8 cellular contexts compared by ENCODE assay signal in genomic region chr1:201113451-201114244, GRCh38. TPM values are rescaled to one million over a fixed set of nuclear protein-coding genes. Genes with fewer than 3 reads are reported as not detected.
DNase-seq lines count a peak whose midpoint lies in the region; ATAC-seq and TF ChIP-seq lines count a peak whose summit lies in the region.

No MANE protein-coding gene starts in this region.

- no peaks in the 10 kb centered on the region for H3F3A ChIP-seq in PC-3 (ENCODE audit: low read length, unreplicated experiment)

- no peak overlapping the region for H3K27ac ChIP-seq in DND-41 (ENCODE audit: low read length)
- H3K27ac ChIP-seq in PC-3 (ENCODE audit: low read length), result no peak overlapping the region
- H3K27ac ChIP-seq in endodermal cell (ENCODE audit: low read depth, low read length), result no peak overlapping the region
- H3K27ac ChIP-seq in prostate gland, result peak overlapping the region in 1 of 2 donors; percentile 52

- TF ChIP-seq CTCF in DND-41 (IDR thresholded peaks at IDR 0.05; ENCODE audit: borderline replicate concordance, extremely low read depth, low read length, poor library complexity, severe bottlenecking), result no peak
- TF ChIP-seq CTCF in PC-3 (conservative IDR thresholded peaks at IDR 0.05; ENCODE audit: low read depth, low read length), result no peak
- no peak for TF ChIP-seq CTCF in endodermal cell (conservative IDR thresholded peaks at IDR 0.05)
- no peak for TF ChIP-seq CTCF in prostate gland (IDR thresholded peaks at IDR 0.05)

- H3K4me3 ChIP-seq in DND-41 (ENCODE audit: low read depth in 1 of 2, low read length in 2 of 2) (peak overlapping the region in 1 of 2 experiments; percentile 52; a peak in 2 of 4 replicates), PC-3 (ENCODE audit: low read length) (peak overlapping the region; percentile 73), endodermal cell (ENCODE audit: low read length) (no peak overlapping the region), prostate gland (peak overlapping the region; percentile 48 to 51)

- no peak for TF ChIP-seq POLR2A in prostate gland (IDR thresholded peaks at IDR 0.05)

- ATAC-seq in DND-41 (ENCODE audit: insufficient read depth, low read depth) (no peak), PC-3 (peak; percentile 4), HG02588 (IDR thresholded peaks at IDR 0.05; ENCODE audit: unreplicated experiment) (no peak), HG03139 (IDR thresholded peaks at IDR 0.05; ENCODE audit: unreplicated experiment) (no peak)

- 48 to 49% methylated on average over 7 to 17 of the region's 17 CpGs for WGBS in endodermal cell (ENCODE audit: insufficient coverage in 1 of 2, insufficient read length in 1 of 2), 2 experiments
- WGBS in prostate gland, result 38% methylated on average over 17 of the region's 17 CpGs

- H3K4me1 Mint-ChIP-seq in endodermal cell, result peaks cover 7% of the 10 kb centered on the region

- peak overlapping the region; percentile 61 for H3K4me3 Mint-ChIP-seq in endodermal cell

- BruUV-seq in PC-3 (replicated peaks; lab: Mats Ljungman, UMichigan), result no TSS peak

- H4K20me1 ChIP-seq in DND-41 (ENCODE audit: insufficient read depth, low read length), result no peaks in the 10 kb centered on the region
- no peaks in the 10 kb centered on the region for H4K20me1 ChIP-seq in PC-3 (ENCODE audit: low read length)

- intact Hi-C loops in PC-3 (cut with micrococcal nuclease) (loop anchor here (1.0 to 5.0 kb wide), 5 partner anchors 27 to 491 kb away; partner anchors contain the start of genes INAVA and KIF14), prostate gland (cut with DNase I) (loop anchor here (2.0 kb wide), 1 partner anchor 143 kb away; no protein-coding TSS in a partner anchor)

- no peaks in the 10 kb centered on the region for H3K9me3 Mint-ChIP-seq in endodermal cell

- no peak overlapping the region for H3K27ac Mint-ChIP-seq in endodermal cell

- H3K9me3 ChIP-seq in DND-41 (ENCODE audit: insufficient read depth, low read length, severe bottlenecking), result no peaks in the 10 kb centered on the region
- H3K9me3 ChIP-seq in PC-3 (ENCODE audit: low read length), result no peaks in the 10 kb centered on the region
- no peaks in the 10 kb centered on the region for H3K9me3 ChIP-seq in endodermal cell (ENCODE audit: control insufficient read depth, low read length)
- H3K9me3 ChIP-seq in prostate gland, result no peaks in the 10 kb centered on the region

- peak overlapping the region; percentile 76 for H3K4me2 ChIP-seq in DND-41 (ENCODE audit: insufficient read depth, low read length)
- peak overlapping the region; percentile 85 for H3K4me2 ChIP-seq in PC-3 (ENCODE audit: low read length)

- CTCF ChIA-PET in PC-3 (lab: Charles Lee), result interaction anchor here (0.7 to 3.1 kb wide), 9 partner anchors 28 to 491 kb away, joined by 3 to 46 read pairs (median 4); no protein-coding TSS in a partner anchor

- DNase-seq in DND-41 (no peak), PC-3 (no peak), endodermal cell (no peak), prostate gland (ENCODE audit: low spot score) (no peak), NCI-H1105 treated with DMSO at 0.1 percent for 48 hours (lab: John Stamatoyannopoulos, UW) (no peak), hypothalamus (lab: John Stamatoyannopoulos, UW) (no peak)

- H3K9ac ChIP-seq in DND-41 (ENCODE audit: low read depth, low read length), result no peak overlapping the region; the same call in 1 of the 2 replicates
- H3K9ac ChIP-seq in PC-3 (ENCODE audit: low read length), result no peak overlapping the region
- no peak overlapping the region for H3K9ac ChIP-seq in endodermal cell (ENCODE audit: extremely low read depth, low read length, poor library complexity, severe bottlenecking)

- H2AFZ ChIP-seq in DND-41 (ENCODE audit: low read depth, low read length) (peak overlapping the region; percentile 72; the same call in 1 of the 2 replicates), PC-3 (ENCODE audit: low read length) (peak overlapping the region; percentile 91)

- no peaks in the 10 kb centered on the region for H3K36me3 Mint-ChIP-seq in endodermal cell (ENCODE audit: low read depth)

- H3K9me2 ChIP-seq in PC-3 (replicated peaks; ENCODE audit: low read length), result no peaks in the 10 kb centered on the region

- peaks cover 45% of the 10 kb centered on the region for H3K27me3 Mint-ChIP-seq in endodermal cell (ENCODE audit: insufficient read depth)

- H3K79me2 ChIP-seq in DND-41 (ENCODE audit: insufficient read depth, low read length) (no peaks in the 10 kb centered on the region), PC-3 (ENCODE audit: low read length) (peaks cover 9% of the 10 kb centered on the region; the same call in 1 of the 2 replicates)

- POLR2A ChIA-PET in PC-3 (lab: Charles Lee; ENCODE audit: unreplicated experiment), result no interaction called here

- H3K36me3 ChIP-seq in DND-41 (ENCODE audit: insufficient read depth, low read length), result no peaks in the 10 kb centered on the region
- H3K36me3 ChIP-seq in PC-3 (ENCODE audit: low read depth, low read length), result no peaks in the 10 kb centered on the region
- H3K36me3 ChIP-seq in endodermal cell (ENCODE audit: control insufficient read depth, insufficient read depth, low read length), result no peaks in the 10 kb centered on the region
- H3K36me3 ChIP-seq in prostate gland, result no peaks in the 10 kb centered on the region

- no peaks in the 10 kb centered on the region for H3K27me3 ChIP-seq in DND-41 (ENCODE audit: insufficient read depth, low read length, poor library complexity)
- H3K27me3 ChIP-seq in PC-3 (ENCODE audit: low read length), result 0 out of 2 replicates have a peak, but pooled peaks cover under 1% of the 10 kb centered on the region
- H3K27me3 ChIP-seq in endodermal cell (ENCODE audit: control insufficient read depth, insufficient read depth, low read length, poor library complexity, severe bottlenecking), result peaks cover 30% of the 10 kb centered on the region
- no peaks in the 10 kb centered on the region for H3K27me3 ChIP-seq in prostate gland (replicated peaks; ENCODE audit: insufficient read depth)

- H3K4me1 ChIP-seq in DND-41 (ENCODE audit: insufficient read depth, low read length), result peaks cover 11% of the 10 kb centered on the region
- peaks cover 13% of the 10 kb centered on the region for H3K4me1 ChIP-seq in PC-3 (ENCODE audit: insufficient read depth, low read length)
- no peaks in the 10 kb centered on the region for H3K4me1 ChIP-seq in endodermal cell (ENCODE audit: control insufficient read depth, insufficient read depth, low read length)
- no peaks in the 10 kb centered on the region for H3K4me1 ChIP-seq in prostate gland (replicated peaks)

RNA-seq across cellular contexts. Expression of gene CACNA1S, which starts 1.4 kb away (rescaled TPM):
- total RNA-seq in PC-3 (2014; rRNA removed) (not detected in 2 replicates), endodermal cell (under 1 TPM; 0.11 to 0.13 TPM), prostate gland (under 1 TPM in 1 of 2 donors, not detected in 1; 0.55 TPM)
- 0.07 TPM for polyA plus RNA-seq in endodermal cell (2013, experiment 1 of 2)
- polyA plus RNA-seq in endodermal cell (2013, experiment 2 of 2), result not detected

RNA-seq across cellular contexts. Expression of gene ASCL5, which starts 13.3 kb away (rescaled TPM):
- total RNA-seq in PC-3 (2014; rRNA removed), result 2.4 and 3.1 TPM in 2 replicates
- 1 to 10 TPM; 1.2 to 1.8 TPM for total RNA-seq in endodermal cell
- not detected for polyA plus RNA-seq in endodermal cell (2013, experiment 1 of 2)
- not detected for polyA plus RNA-seq in endodermal cell (2013, experiment 2 of 2)
- not detected for total RNA-seq in prostate gland

RNA-seq across cellular contexts. Expression of gene TMEM9, which starts 40.6 kb away (rescaled TPM):
- total RNA-seq in PC-3 (2014; rRNA removed) (428 and 435 TPM in 2 replicates), endodermal cell (100 to 1,000 TPM; 145 to 156 TPM), prostate gland (100 to 1,000 TPM; 131 to 164 TPM)
- polyA plus RNA-seq in endodermal cell (2013, experiment 1 of 2), result 130 TPM
- polyA plus RNA-seq in endodermal cell (2013, experiment 2 of 2), result 119 TPM
